ENCODE assay signal across 8 cellular contexts in the genomic region with DNA sequence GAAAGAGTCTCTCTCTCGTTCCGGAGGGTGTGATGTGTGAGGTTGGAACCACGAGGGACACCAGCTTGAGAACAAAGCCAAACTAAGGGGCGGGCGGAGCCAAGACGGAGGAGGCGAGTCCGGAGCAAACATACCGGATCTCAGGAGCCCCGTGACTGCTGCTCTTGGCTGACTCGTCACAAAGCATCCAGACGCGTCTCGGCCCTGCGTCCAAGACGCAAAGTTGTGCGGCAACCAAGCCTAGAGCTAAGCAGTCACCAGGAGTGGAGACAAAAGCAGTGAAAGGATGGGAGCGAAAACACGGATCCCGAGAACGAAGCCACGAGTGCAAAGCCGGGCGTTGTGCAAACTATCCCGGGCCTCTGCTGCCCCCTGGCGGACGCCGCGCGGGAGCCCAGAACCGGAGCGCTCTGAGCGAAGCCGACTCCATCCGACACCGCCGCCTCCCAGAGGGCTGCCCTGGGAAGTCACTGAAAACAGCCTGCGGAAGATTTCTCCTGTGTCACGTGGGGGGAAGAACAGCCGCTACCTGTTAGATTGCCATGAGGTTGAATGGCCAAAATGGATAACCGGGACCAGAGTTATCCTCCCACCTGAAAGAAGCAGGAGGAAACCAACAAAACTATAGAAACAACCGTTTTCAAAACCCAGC. TPM values are rescaled to one million over a fixed set of nuclear protein-coding genes. Genes with fewer than 3 reads are reported as not detected.
DNase-seq lines count a peak whose midpoint lies in the region; ATAC-seq and TF ChIP-seq lines count a peak whose summit lies in the region.

No MANE protein-coding gene starts in this region.

- H3K27me3 ChIP-seq in endodermal cell (ENCODE audit: control insufficient read depth, insufficient read depth, low read length, poor library complexity, severe bottlenecking): peaks cover 47% of the 10 kb centered on the region

- H3K4me1 Mint-ChIP-seq in CD14-positive monocyte (peaks cover 20% of the 10 kb centered on the region), endodermal cell (peaks cover 14% of the 10 kb centered on the region)

- H3K4me1 ChIP-seq in endodermal cell (ENCODE audit: control insufficient read depth, insufficient read depth, low read length) (no peaks in the 10 kb centered on the region), mesodermal cell (ENCODE audit: control insufficient read depth, insufficient read depth, low read length, poor library complexity, severe bottlenecking) (peaks cover 27% of the 10 kb centered on the region)

- peaks cover 40 to 57% (median 48%) of the 10 kb centered on the region in 3 donors for H3K27me3 Mint-ChIP-seq in CD14-positive monocyte (ENCODE audit: low read depth in 3 of 3)
- peaks cover 71% of the 10 kb centered on the region for H3K27me3 Mint-ChIP-seq in endodermal cell (ENCODE audit: insufficient read depth)

- H3K9me3 ChIP-seq in endodermal cell (ENCODE audit: control insufficient read depth, low read length) (no peaks in the 10 kb centered on the region), mesodermal cell (ENCODE audit: control insufficient read depth, low read length) (no peaks in the 10 kb centered on the region)

- H3K9ac ChIP-seq in endodermal cell (ENCODE audit: extremely low read depth, low read length, poor library complexity, severe bottlenecking): peak overlapping the region; percentile 66

- intact Hi-C loops in CD14-positive monocyte (cut with micrococcal nuclease): no loop called here

- H3K36me3 ChIP-seq in endodermal cell (ENCODE audit: control insufficient read depth, insufficient read depth, low read length) (no peaks in the 10 kb centered on the region), mesodermal cell (ENCODE audit: control insufficient read depth, insufficient read depth, low read length) (no peaks in the 10 kb centered on the region)

- H3K36me3 Mint-ChIP-seq in CD14-positive monocyte: no peaks in the 10 kb centered on the region
- H3K36me3 Mint-ChIP-seq in endodermal cell (ENCODE audit: low read depth): no peaks in the 10 kb centered on the region

- peak overlapping the region in 4 of 7 donors; percentile 18 to 65 (median 54) for H3K27ac Mint-ChIP-seq in CD14-positive monocyte
- peak overlapping the region; percentile 94 for H3K27ac Mint-ChIP-seq in endodermal cell

- H3K4me3 Mint-ChIP-seq in CD14-positive monocyte (peak overlapping the region; percentile 94 to 99), endodermal cell (peak overlapping the region; percentile 63)

- ATAC-seq in GM19438 (IDR thresholded peaks at IDR 0.05; ENCODE audit: low read depth, unreplicated experiment) (peak; percentile 86), HG03571 (IDR thresholded peaks at IDR 0.05; ENCODE audit: unreplicated experiment) (peak; percentile 76)

- peak; percentile 96 for TF ChIP-seq CTCF in CD14-positive monocyte (IDR thresholded peaks at IDR 0.05)
- peak; percentile 99 for TF ChIP-seq CTCF in endodermal cell (conservative IDR thresholded peaks at IDR 0.05)

- H3K9me3 Mint-ChIP-seq in CD14-positive monocyte: peaks cover 0 to 5% (median 0%) of the 10 kb centered on the region in 7 donors
- no peaks in the 10 kb centered on the region for H3K9me3 Mint-ChIP-seq in endodermal cell

- DNase-seq in CD14-positive monocyte (ENCODE audit: low spot score) (peak; percentile 70), NCI-H82 treated with DMSO at 0.1 percent for 48 hours (lab: John Stamatoyannopoulos, UW; ENCODE audit: unreplicated experiment) (peak; percentile 22), endodermal cell (peak; percentile 98)
- DNase-seq in activated CD8-positive, alpha-beta memory T cell treated with anti-CD3 and anti-CD28 coated beads, Interleukin-2, amount 50 U/mL, for 24 hours (ENCODE audit: extremely low read depth): peak; percentile 57
- peak; percentile 74 for DNase-seq in stimulated activated CD8-positive, alpha-beta memory T cell treated with anti-CD3 and anti-CD28 coated beads, Interleukin-15, amount 100 ng/mL, for 1 hour (ENCODE audit: low read depth)

- 6 to 7% methylated on average over 12 to 42 of the region's 42 CpGs for WGBS in endodermal cell (ENCODE audit: insufficient coverage in 1 of 2, insufficient read length in 1 of 2), 2 experiments
- WGBS in mesodermal cell (ENCODE audit: insufficient coverage in 2 of 2), 2 experiments: 5 to 8% methylated on average over 39 to 41 of the region's 42 CpGs

- H3K4me3 ChIP-seq in endodermal cell (ENCODE audit: low read length) (peak overlapping the region; percentile 84), mesodermal cell (ENCODE audit: extremely low read depth, insufficient read depth, low read length, poor library complexity, severe bottlenecking) (peak overlapping the region; percentile 37)

- no peak overlapping the region for H3K27ac ChIP-seq in endodermal cell (ENCODE audit: low read depth, low read length)
- H3K27ac ChIP-seq in mesodermal cell (ENCODE audit: low read depth, low read length, severe bottlenecking): peak overlapping the region; percentile 53

RNA-seq across cellular contexts. Expression of gene TMEM72, which starts 46.4 kb away (rescaled TPM):
- polyA plus RNA-seq in CD14-positive monocyte: not detected
- not detected for total RNA-seq in endodermal cell
- polyA plus RNA-seq in endodermal cell (2013, experiment 1 of 2): 0.21 TPM
- 0.12 TPM for polyA plus RNA-seq in endodermal cell (2013, experiment 2 of 2)
- 0.26 TPM for polyA plus RNA-seq in mesodermal cell (2013, experiment 1 of 2)
- polyA plus RNA-seq in mesodermal cell (2013, experiment 2 of 2): 0.10 TPM

Comparison
In these comparisons a context has a peak if more than half of its experiments do, and no peak if none do; other contexts are left out.
1. DNase-seq: peak in every context shown above with its lines; median percentile 98 in endodermal cell; 74 in stimulated activated CD8-positive, alpha-beta memory T cell treated with anti-CD3 and anti-CD28 coated beads, Interleukin-15, amount 100 ng/mL, for 1 hour; 70 in CD14-positive monocyte; 57 in activated CD8-positive, alpha-beta memory T cell treated with anti-CD3 and anti-CD28 coated beads, Interleukin-2, amount 50 U/mL, for 24 hours; 22 in NCI-H82 treated with DMSO at 0.1 percent for 48 hours.